Comparison of ENCODE assay signal across 8 cellular contexts in the genomic region with DNA sequence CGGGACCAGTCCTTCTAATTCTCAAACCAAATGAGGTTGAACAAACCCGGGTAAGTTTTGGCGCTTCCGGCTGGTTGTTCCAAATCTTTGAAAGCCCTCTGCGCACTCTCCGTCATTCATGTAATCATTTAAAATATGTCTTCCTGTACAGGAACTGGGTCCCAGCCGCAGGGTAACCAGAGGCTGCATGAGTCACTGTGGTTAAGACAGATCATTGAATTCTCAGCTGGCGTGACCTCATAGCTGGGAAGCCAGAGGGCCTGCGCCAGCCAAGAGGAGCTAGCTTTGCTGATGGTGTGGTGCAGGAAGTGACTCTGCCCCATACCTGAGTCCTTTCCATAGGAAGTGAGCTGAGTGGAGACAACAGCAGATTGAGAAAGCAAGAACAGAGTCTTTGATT.
DNase-seq lines count a peak whose midpoint lies in the region; TF ChIP-seq lines count a peak whose summit lies in the region.

No MANE protein-coding gene starts in this region.

- peak overlapping the region; percentile 70 for H3K4me3 Mint-ChIP-seq in HFFc6

- no peak overlapping the region for H2AFZ ChIP-seq in OCI-LY7 (ENCODE audit: low read length)

- no peaks in the 10 kb centered on the region for H4K20me1 ChIP-seq in OCI-LY7 (ENCODE audit: insufficient read depth, low read length)

- no peaks in the 10 kb centered on the region for H3K9me3 ChIP-seq in OCI-LY7 (ENCODE audit: low read length)

- H3K4me1 ChIP-seq in OCI-LY7 (ENCODE audit: insufficient read depth, low read length, poor library complexity, severe bottlenecking) = no peaks in the 10 kb centered on the region

- H3K27ac Mint-ChIP-seq in HFFc6 = peak overlapping the region; percentile 96

- H3K4me1 Mint-ChIP-seq in HFFc6 (ENCODE audit: low read depth) = peaks cover 40% of the 10 kb centered on the region

- no peak for TF ChIP-seq CTCF in HFFc6 (IDR thresholded peaks at IDR 0.05)
- TF ChIP-seq CTCF in OCI-LY7 (conservative IDR thresholded peaks at IDR 0.05; ENCODE audit: low read length) = no peak

- H3K27me3 Mint-ChIP-seq in HFFc6 (ENCODE audit: insufficient read depth) = no peaks in the 10 kb centered on the region

- H3K27ac ChIP-seq in OCI-LY7 (ENCODE audit: low read depth, low read length, poor library complexity, severe bottlenecking) = no peak overlapping the region

- H3K9me2 ChIP-seq in OCI-LY7 (ENCODE audit: insufficient read depth, low read length) = no peaks in the 10 kb centered on the region

- POLR2A ChIA-PET in OCI-LY7 (lab: Charles Lee) = no interaction called here

- H3K79me2 ChIP-seq in OCI-LY7 (ENCODE audit: insufficient read depth, low read depth, low read length) = no peaks in the 10 kb centered on the region

- BruUV-seq in OCI-LY7 (replicated peaks; lab: Mats Ljungman, UMichigan) = no TSS peak

- intact Hi-C loops in OCI-LY7 (cut with micrococcal nuclease; ENCODE audit: unreplicated experiment) = no loop called here

- DNase-seq in HFFc6 (peak; percentile 98), SW 1271 (lab: John Stamatoyannopoulos, UW) (peak; percentile 97 to 99), iPS-NIHi7 (ENCODE audit: extremely low spot score) (peak; percentile 32), NCI-H2171 (lab: John Stamatoyannopoulos, UW) (no peak), Ammon's horn (ENCODE audit: low spot score) (no peak), OCI-LY7 (ENCODE audit: low spot score) (no peak)
- DNase-seq in activated naive CD4-positive, alpha-beta T cell treated with anti-CD3 and anti-CD28 coated beads, Interleukin-2, amount 50 U/mL, for 16 hours = peak; percentile 85
- peak; percentile 74 to 90 (median 82) for DNase-seq in stimulated activated CD4-positive, alpha-beta T cell treated with anti-CD3 and anti-CD28 coated beads, TNF-alpha, amount 100 ng/mL, for 48 hours (ENCODE audit: low read depth in 3 of 3)

- peaks cover 3% of the 10 kb centered on the region; the same call in 1 of the 2 replicates for H3K36me3 Mint-ChIP-seq in HFFc6 (ENCODE audit: low read depth)

- H3K36me3 ChIP-seq in OCI-LY7 (ENCODE audit: insufficient read depth, low read length) = no peaks in the 10 kb centered on the region

- no peak overlapping the region for H3K4me3 ChIP-seq in OCI-LY7 (ENCODE audit: low read depth, low read length, poor library complexity, severe bottlenecking)

- H3K4me2 ChIP-seq in OCI-LY7 (ENCODE audit: low read length) = no peak overlapping the region

- CTCF ChIA-PET in OCI-LY7 (lab: Charles Lee; ENCODE audit: unreplicated experiment) = no interaction called here

- H3K9me3 Mint-ChIP-seq in HFFc6 = no peaks in the 10 kb centered on the region; the same call in 1 of the 2 replicates

Comparison
In these comparisons a context has a peak if more than half of its experiments do, and no peak if none do; other contexts are left out.
1. DNase-seq: peak in HFFc6 (single experiment), SW 1271 (2 of 2), activated naive CD4-positive, alpha-beta T cell treated with anti-CD3 and anti-CD28 coated beads, Interleukin-2, amount 50 U/mL, for 16 hours (single experiment), iPS-NIHi7 (single experiment) and stimulated activated CD4-positive, alpha-beta T cell treated with anti-CD3 and anti-CD28 coated beads, TNF-alpha, amount 100 ng/mL, for 48 hours (3 of 3); none in NCI-H2171 (single experiment), Ammon's horn (single experiment) and OCI-LY7 (single experiment).